Comparison of ENCODE assay signal across 11 cellular contexts in the genomic region with DNA sequence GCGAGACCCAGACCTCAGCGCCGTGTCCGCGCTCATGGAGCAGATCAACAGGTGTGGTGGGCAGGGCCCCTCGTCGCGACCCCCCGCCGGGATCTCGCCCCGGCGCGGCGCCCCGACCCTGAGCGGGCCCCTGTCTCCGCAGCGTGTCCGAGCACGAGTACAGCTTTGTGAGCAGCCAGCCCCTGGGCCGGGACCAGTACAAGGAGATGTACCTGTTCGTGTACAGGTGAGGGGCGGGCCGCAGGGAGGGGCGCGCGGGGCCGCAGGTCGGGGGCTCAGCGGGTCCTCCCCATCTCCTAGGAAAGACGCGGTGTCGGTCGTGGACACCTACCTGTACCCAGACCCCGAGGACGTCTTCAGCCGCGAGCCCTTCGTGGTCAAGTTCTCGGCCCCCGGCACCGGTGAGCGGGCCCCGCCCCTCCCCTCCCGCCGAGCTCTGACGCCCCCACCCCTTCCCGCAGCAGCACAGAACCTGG. TPM values are rescaled to one million over a fixed set of nuclear protein-coding genes. Genes with fewer than 3 reads are reported as not detected.
DNase-seq lines count a peak whose midpoint lies in the region; ATAC-seq, FAIRE-seq and TF ChIP-seq lines count a peak whose summit lies in the region.
"Had no signal": no experiment of that assay in that cellular context is flagged by ENCODE, and none has a peak within 500 bp of the region (broad histone marks: within the 10 kb centered on the region; RNA-seq: fewer than 3 reads in every experiment).

No MANE protein-coding gene starts in this region.

- TF ChIP-seq CTCF in HEK293 (tag by site-specific recombination; IDR thresholded peaks at IDR 0.05): no peak
- no peak for TF ChIP-seq CTCF in endothelial cell of umbilical vein (IDR thresholded peaks at IDR 0.05; ENCODE audit: extremely low read depth in 1 of 2, insufficient read depth in 1 of 2, low read depth in 1 of 2, low read length in 2 of 2)
- TF ChIP-seq CTCF in neural progenitor cell (IDR thresholded peaks at IDR 0.05): no peak

- FAIRE-seq in endothelial cell of umbilical vein (lab: Jason Lieb, UNC): no peak

- H3K36me3 Mint-ChIP-seq in neural progenitor cell (peaks cover 5% of the 10 kb centered on the region), T-cell (peaks cover 12% of the 10 kb centered on the region)

- no peak for TF ChIP-seq POLR2A in endothelial cell of umbilical vein (IDR thresholded peaks at IDR 0.05; ENCODE audit: low read depth, low read length)

- H2AFZ ChIP-seq in endothelial cell of umbilical vein (ENCODE audit: low read depth, low read length) (no peak overlapping the region), neural progenitor cell (replicated peaks) (no peak overlapping the region)
- H2AFZ ChIP-seq: PC-9 had no signal

- intact Hi-C loops in endothelial cell of umbilical vein (cut with micrococcal nuclease): no loop called here

- H4K20me1 ChIP-seq in endothelial cell of umbilical vein (replicated peaks; ENCODE audit: control insufficient read depth, extremely low read depth, insufficient read depth, low read length) (no peaks in the 10 kb centered on the region), neural progenitor cell (ENCODE audit: low read depth) (peaks cover 49% of the 10 kb centered on the region)

- dilution Hi-C loops in endothelial cell of umbilical vein (cut with MboI; ENCODE audit: extremely low pct_ligation_motif_present, low sequenced_read_pairs): no loop called here

- H3K4me1 ChIP-seq in HEK293 (ENCODE audit: control insufficient read depth, insufficient read depth, low read length): peaks cover 4% of the 10 kb centered on the region; the same call in 1 of the 2 replicates
- peaks cover 10% of the 10 kb centered on the region for H3K4me1 ChIP-seq in endothelial cell of umbilical vein (ENCODE audit: control insufficient read depth, extremely low read depth, insufficient read depth, low read length)
- H3K4me1 ChIP-seq in neural progenitor cell: peaks cover 26% of the 10 kb centered on the region
- H3K4me1 ChIP-seq: HAP-1 had no signal

- H3K4me2 ChIP-seq in endothelial cell of umbilical vein (ENCODE audit: insufficient read depth, low read length) (no peak overlapping the region), neural progenitor cell (peak overlapping the region; percentile 82)
- H3K4me2 ChIP-seq: PC-9 had no signal

- POLR2A ChIA-PET in HEK293 (lab: Yijun Ruan, JAX) (interaction anchor here (1.0 to 5.3 kb wide), 10 partner anchors 11 to 296 kb away, joined by 3 to 48 read pairs (median 6); partner anchors contain the start of genes BRICD5, ECI1, PGP and TRAF7), endothelial cell of umbilical vein (lab: Charles Lee) (no interaction called here), HEK293T (lab: Yijun Ruan, JAX) (interaction anchor here (1.4 kb wide), 2 partner anchors 13 to 15 kb away, joined by 4 read pairs; partner anchors contain the start of gene ECI1), T-cell (lab: Charles Lee) (no interaction called here)

- DNase-seq in endothelial cell of umbilical vein (ENCODE audit: low read depth, low spot score) (no peak), neural progenitor cell (ENCODE audit: low spot score) (no peak), HEK293T (ENCODE audit: extremely low spot score) (no peak), T-helper 9 cell (no peak), T-cell (no peak)
- DNase-seq: Kasumi-1, NCI-H2171, PC-9, posterior cingulate gyrus had no signal

- no peaks in the 10 kb centered on the region for H3K9me3 ChIP-seq in HEK293 (ENCODE audit: control insufficient read depth, insufficient read depth, low read depth, low read length)
- H3K9me3 ChIP-seq in endothelial cell of umbilical vein (replicated peaks; ENCODE audit: control insufficient read depth, insufficient read depth, low read length): no peaks in the 10 kb centered on the region
- H3K9me3 ChIP-seq in neural progenitor cell (ENCODE audit: low read depth): no peaks in the 10 kb centered on the region
- H3K9me3 ChIP-seq: HAP-1 had no signal

- no peak for ATAC-seq in T-cell (replicated peaks in 1 of 4)

- H3K4me3 ChIP-seq in HEK293 (ENCODE audit: low read depth, low read length): peak overlapping the region; percentile 31
- peak overlapping the region in 1 of 3 experiments; percentile 6 for H3K4me3 ChIP-seq in endothelial cell of umbilical vein (replicated peaks in 1 of 3; ENCODE audit: insufficient read depth in 1 of 3, low read depth in 1 of 3, low read length in 3 of 3)
- peak overlapping the region; percentile 44 for H3K4me3 ChIP-seq in neural progenitor cell
- H3K4me3 ChIP-seq: HAP-1, PC-9 had no signal

- H3K27ac Mint-ChIP-seq in neural progenitor cell (no peak overlapping the region), T-cell (no peak overlapping the region)

- peaks cover 41% of the 10 kb centered on the region for H3F3A ChIP-seq in neural progenitor cell (ENCODE audit: low read depth)

- H3K9ac ChIP-seq in endothelial cell of umbilical vein (replicated peaks; ENCODE audit: extremely low read depth, insufficient read depth, low read length): no peak overlapping the region
- no peak overlapping the region for H3K9ac ChIP-seq in neural progenitor cell

- H3K79me2 ChIP-seq in endothelial cell of umbilical vein (ENCODE audit: control insufficient read depth, insufficient read depth, low read length): no peaks in the 10 kb centered on the region
- H3K79me2 ChIP-seq in neural progenitor cell (ENCODE audit: low read depth): no peaks in the 10 kb centered on the region

- H3K4me3 Mint-ChIP-seq in neural progenitor cell: no peak overlapping the region
- no peak overlapping the region for H3K4me3 Mint-ChIP-seq in T-cell

- CTCF ChIA-PET in HEK293 (lab: Yijun Ruan, JAX) (interaction anchor here (0.6 to 1.2 kb wide), 2 partner anchors 23 to 539 kb away, joined by 3 read pairs; partner anchors contain the start of gene PGP), endothelial cell of umbilical vein (lab: Charles Lee) (interaction anchor here (0.9 to 2.4 kb wide), 2 partner anchors 15 to 265 kb away, joined by 3 to 11 read pairs; partner anchors contain the start of gene ECI1), HEK293T (lab: Yijun Ruan, JAX) (no interaction called here), T-cell (lab: Charles Lee) (no interaction called here)

- H3K9me1 ChIP-seq in endothelial cell of umbilical vein (replicated peaks; ENCODE audit: control insufficient read depth, extremely low read depth, insufficient read depth, low read length): no peaks in the 10 kb centered on the region

- H3K9me3 Mint-ChIP-seq in neural progenitor cell (no peaks in the 10 kb centered on the region), T-cell (no peaks in the 10 kb centered on the region)

- H3K36me3 ChIP-seq in HEK293 (ENCODE audit: control insufficient read depth in 2 of 2, insufficient read depth in 1 of 2, low read length in 2 of 2) (peaks cover 3 to 50% of the 10 kb centered on the region in 2 experiments; a peak in 2 of 3 replicates), endothelial cell of umbilical vein (ENCODE audit: control insufficient read depth in 2 of 2, extremely low read depth in 1 of 2, insufficient read depth in 2 of 2, low read length in 2 of 2) (peaks cover 5 to 28% of the 10 kb centered on the region in 2 experiments), neural progenitor cell (no peaks in the 10 kb centered on the region)

- no peaks in the 10 kb centered on the region for H3K4me1 Mint-ChIP-seq in neural progenitor cell
- H3K4me1 Mint-ChIP-seq in T-cell: peaks cover 0 to 2% (median 1%) of the 10 kb centered on the region in 3 donors

- no TSS peak for BruUV-seq in endothelial cell of umbilical vein (replicated peaks; lab: Mats Ljungman, UMichigan)

- H3K27me3 ChIP-seq in endothelial cell of umbilical vein (ENCODE audit: control insufficient read depth in 2 of 2, insufficient read depth in 2 of 2, low read length in 2 of 2) (peaks cover 5 to 18% of the 10 kb centered on the region in 2 experiments), neural progenitor cell (peaks cover 31% of the 10 kb centered on the region)

- peak overlapping the region; percentile 48; the same call in 1 of the 2 replicates for H3K27ac ChIP-seq in HEK293 (ENCODE audit: extremely low read depth, low read depth, low read length)
- H3K27ac ChIP-seq in endothelial cell of umbilical vein (ENCODE audit: insufficient read depth, low read depth, low read length): no peak overlapping the region
- no peak overlapping the region for H3K27ac ChIP-seq in neural progenitor cell
- H3K27ac ChIP-seq: PC-9 had no signal

- H3K27me3 Mint-ChIP-seq in neural progenitor cell (ENCODE audit: insufficient read depth, low read depth): peaks cover 7% of the 10 kb centered on the region
- peaks cover 0 to 4% of the 10 kb centered on the region in 2 donors for H3K27me3 Mint-ChIP-seq in T-cell

RNA-seq across cellular contexts. Expression of gene DNASE1L2, which starts 0.9 kb away (rescaled TPM):
- total RNA-seq in endothelial cell of umbilical vein: 1.0 and 1.2 TPM in 2 replicates
- polyA plus RNA-seq in endothelial cell of umbilical vein: 0.57 and 1.3 TPM in 2 replicates
- 0.17 and 0.34 TPM in 2 replicates for polyA plus RNA-seq in endothelial cell of umbilical vein (2011; cell fraction: cytosol; rRNA removed)
- 1.9 and 2.3 TPM in 2 replicates for polyA plus RNA-seq in endothelial cell of umbilical vein (2011; cell fraction: nucleus; rRNA removed)
- polyA plus RNA-seq in endothelial cell of umbilical vein (2012): 0.13 and 0.37 TPM in 2 replicates
- polyA minus RNA-seq in endothelial cell of umbilical vein: 0.34 and 1.1 TPM in 2 replicates
- polyA minus RNA-seq in endothelial cell of umbilical vein (2011; cell fraction: cytosol; rRNA and poly(A)+ RNA removed): not detected
- 0.43 and 0.82 TPM in 2 replicates for polyA minus RNA-seq in endothelial cell of umbilical vein (2011; cell fraction: nucleus; rRNA and poly(A)+ RNA removed)
- total RNA-seq in neural progenitor cell (ENCODE audit: low replicate concordance): 0.21 and 1.6 TPM in 2 replicates
- total RNA-seq in T-cell: 1 to 10 TPM in 3 of 5 donors, under 1 TPM in 2; 0.63 to 3.3 (median 1.9) TPM

RNA-seq across cellular contexts. Expression of gene E4F1, which starts 13.7 kb away (rescaled TPM):
- total RNA-seq in endothelial cell of umbilical vein (31.9 and 32.7 TPM in 2 replicates), neural progenitor cell (ENCODE audit: low replicate concordance) (7.4 and 37.7 TPM in 2 replicates), T-cell (10 to 100 TPM; 32.8 to 52.0 (median 47.0) TPM)
- polyA plus RNA-seq in endothelial cell of umbilical vein: 28.6 and 40.8 TPM in 2 replicates
- polyA plus RNA-seq in endothelial cell of umbilical vein (2011; cell fraction: cytosol; rRNA removed): 15.3 and 21.3 TPM in 2 replicates
- 113 and 122 TPM in 2 replicates for polyA plus RNA-seq in endothelial cell of umbilical vein (2011; cell fraction: nucleus; rRNA removed)
- 13.4 and 18.2 TPM in 2 replicates for polyA plus RNA-seq in endothelial cell of umbilical vein (2012)
- polyA minus RNA-seq in endothelial cell of umbilical vein: 13.7 and 16.1 TPM in 2 replicates
- polyA minus RNA-seq in endothelial cell of umbilical vein (2011; cell fraction: cytosol; rRNA and poly(A)+ RNA removed): 15.4 TPM
- polyA minus RNA-seq in endothelial cell of umbilical vein (2011; cell fraction: nucleus; rRNA and poly(A)+ RNA removed): 17.1 and 38.4 TPM in 2 replicates

RNA-seq across cellular contexts. Expression of gene ECI1, which starts 14.3 kb away (rescaled TPM):
- total RNA-seq in endothelial cell of umbilical vein (43.6 and 45.8 TPM in 2 replicates), neural progenitor cell (ENCODE audit: low replicate concordance) (39.7 and 85.6 TPM in 2 replicates), T-cell (10 to 100 TPM; 17.0 to 40.1 (median 37.7) TPM)
- polyA plus RNA-seq in endothelial cell of umbilical vein: 48.3 and 57.3 TPM in 2 replicates
- polyA plus RNA-seq in endothelial cell of umbilical vein (2011; cell fraction: cytosol; rRNA removed): 30.6 and 39.4 TPM in 2 replicates
- 27.5 and 27.6 TPM in 2 replicates for polyA plus RNA-seq in endothelial cell of umbilical vein (2011; cell fraction: nucleus; rRNA removed)
- 24.3 and 34.1 TPM in 2 replicates for polyA plus RNA-seq in endothelial cell of umbilical vein (2012)
- 13.3 and 14.0 TPM in 2 replicates for polyA minus RNA-seq in endothelial cell of umbilical vein
- polyA minus RNA-seq in endothelial cell of umbilical vein (2011; cell fraction: cytosol; rRNA and poly(A)+ RNA removed): 62.2 TPM
- polyA minus RNA-seq in endothelial cell of umbilical vein (2011; cell fraction: nucleus; rRNA and poly(A)+ RNA removed): 11.8 TPM in 2 replicates

RNA-seq across cellular contexts. Expression of gene PGP, which starts 22.5 kb away (rescaled TPM):
- 29.6 and 32.0 TPM in 2 replicates for total RNA-seq in endothelial cell of umbilical vein
- 28.5 and 40.0 TPM in 2 replicates for polyA plus RNA-seq in endothelial cell of umbilical vein
- polyA plus RNA-seq in endothelial cell of umbilical vein (2011; cell fraction: cytosol; rRNA removed): 14.1 and 17.3 TPM in 2 replicates
- 32.2 and 39.9 TPM in 2 replicates for polyA plus RNA-seq in endothelial cell of umbilical vein (2011; cell fraction: nucleus; rRNA removed)
- 18.9 and 19.2 TPM in 2 replicates for polyA plus RNA-seq in endothelial cell of umbilical vein (2012)
- polyA minus RNA-seq in endothelial cell of umbilical vein: 7.7 and 8.7 TPM in 2 replicates
- 25.3 TPM for polyA minus RNA-seq in endothelial cell of umbilical vein (2011; cell fraction: cytosol; rRNA and poly(A)+ RNA removed)
- polyA minus RNA-seq in endothelial cell of umbilical vein (2011; cell fraction: nucleus; rRNA and poly(A)+ RNA removed): 8.5 and 13.8 TPM in 2 replicates
- total RNA-seq in neural progenitor cell (ENCODE audit: low replicate concordance): 13.3 and 42.9 TPM in 2 replicates
- 10 to 100 TPM; 12.7 to 23.1 (median 20.4) TPM for total RNA-seq in T-cell

RNA-seq across cellular contexts. Expression of gene BRICD5, which starts 26.5 kb away (rescaled TPM):
- total RNA-seq in endothelial cell of umbilical vein (8.4 and 10.2 TPM in 2 replicates), neural progenitor cell (ENCODE audit: low replicate concordance) (5.2 and 14.5 TPM in 2 replicates), T-cell (10 to 100 TPM in 3 of 5 donors, 1 to 10 TPM in 2; 6.7 to 27.7 (median 20.4) TPM)
- polyA plus RNA-seq in endothelial cell of umbilical vein: 5.6 and 9.3 TPM in 2 replicates
- 0.74 and 1.7 TPM in 2 replicates for polyA plus RNA-seq in endothelial cell of umbilical vein (2011; cell fraction: cytosol; rRNA removed)
- 36.8 and 41.2 TPM in 2 replicates for polyA plus RNA-seq in endothelial cell of umbilical vein (2011; cell fraction: nucleus; rRNA removed)
- 3.4 and 7.5 TPM in 2 replicates for polyA plus RNA-seq in endothelial cell of umbilical vein (2012)
- polyA minus RNA-seq in endothelial cell of umbilical vein: 1.2 and 1.4 TPM in 2 replicates
- 2.0 TPM for polyA minus RNA-seq in endothelial cell of umbilical vein (2011; cell fraction: cytosol; rRNA and poly(A)+ RNA removed)
- polyA minus RNA-seq in endothelial cell of umbilical vein (2011; cell fraction: nucleus; rRNA and poly(A)+ RNA removed): 3.2 and 5.7 TPM in 2 replicates

Comparison
In these comparisons a context has a peak if more than half of its experiments do, and no peak if none do; other contexts are left out.
1. CTCF ChIA-PET loops: an anchor here in HEK293 (0.6 to 1.2 kb wide) and endothelial cell of umbilical vein (0.9 to 2.4 kb wide); none called in HEK293T and T-cell.
2. POLR2A ChIA-PET loops: an anchor here in HEK293 (1.0 to 5.3 kb wide) and HEK293T (1.4 kb wide); none called in endothelial cell of umbilical vein and T-cell.